Comparison of ENCODE assay signal across 24 cellular contexts in genomic region chr4:113169368-113169767, GRCh38.
A peak's percentile ranks its signal among the peaks of the same experiment; 100 is the strongest.
DNase-seq lines count a peak whose midpoint lies in the region; ATAC-seq and TF ChIP-seq lines count a peak whose summit lies in the region.
"Had no signal": no experiment of that assay in that cellular context is flagged by ENCODE, and none has a peak within 500 bp of the region (broad histone marks: within the 10 kb centered on the region; RNA-seq: fewer than 3 reads in every experiment).

No MANE protein-coding gene starts in this region.

- no peak overlapping the region for H3K4me3 ChIP-seq in NT2/D1 (ENCODE audit: insufficient read length, low read depth)
- no peak overlapping the region for H3K4me3 ChIP-seq in iPS DF 6.9 (ENCODE audit: low read length)
- H3K4me3 ChIP-seq: coronary artery, skin epidermis had no signal

- DNase-seq in ELF-1 (ENCODE audit: low read depth, low spot score), result peak; percentile 53
- DNase-seq in NT2/D1 (ENCODE audit: low read depth, low spot score), result peak; percentile 22
- peak; percentile 13 for DNase-seq in iPS DF 6.9 (ENCODE audit: low read depth, low spot score)
- peak; percentile 33 for DNase-seq in nephron progenitor cell
- DNase-seq in HPDE6-E6E7 (ENCODE audit: extremely low spot score), result no peak
- DNase-seq in foreskin melanocyte, result no peak
- DNase-seq in activated T-cell treated with anti-CD3 and anti-CD28 coated beads, Interleukin-2, amount 50 U/mL, for 24 hours, result no peak
- DNase-seq: activated CD4-positive, alpha-beta T cell treated with anti-CD3 and anti-CD28 coated beads for 36 hours; activated CD8-positive, alpha-beta memory T cell treated with anti-CD3 and anti-CD28 coated beads, Interleukin-2, amount 10 ng/mL, durations not matched to agents 7 days and 5 days; activated naive CD8-positive, alpha-beta T cell treated with anti-CD3 and anti-CD28 coated beads, Interleukin-2, amount 10 ng/mL, durations not matched to agents 7 days and 5 days; DMS153; natural killer cell; NCI-H1436 treated with DMSO at 0.1 percent for 48 hours; NCI-H524 treated with DMSO at 0.1 percent for 48 hours; SHP77; stimulated activated CD4-positive, alpha-beta T cell treated with anti-CD3 and anti-CD28 coated beads, Interleukin-2, amount 100 ng/mL, for 24 hours; stimulated activated naive CD4-positive, alpha-beta T cell; T-cell had no signal

- no peaks in the 10 kb centered on the region for H3K27me3 Mint-ChIP-seq in nephron progenitor cell (ENCODE audit: low read depth, poor library complexity)
- H3K27me3 Mint-ChIP-seq in activated T-cell treated with anti-CD3 and anti-CD28 coated beads, Interleukin-2, amount 50 U/mL, for 24 hours, result peaks cover 4% of the 10 kb centered on the region
- H3K27me3 Mint-ChIP-seq: activated naive CD8-positive, alpha-beta T cell treated with anti-CD3 and anti-CD28 coated beads, Interleukin-2, amount 10 ng/mL, durations not matched to agents 7 days and 5 days; brain had no signal

- H3K9ac ChIP-seq in NT2/D1 (ENCODE audit: insufficient read length, low read depth), result no peak overlapping the region

- ATAC-seq in HG03175 (IDR thresholded peaks at IDR 0.05; ENCODE audit: unreplicated experiment), result no peak
- ATAC-seq: activated CD4-positive, alpha-beta T cell treated with anti-CD3 and anti-CD28 coated beads for 36 hours; activated CD8-positive, alpha-beta memory T cell treated with anti-CD3 and anti-CD28 coated beads, Interleukin-2, amount 10 ng/mL, durations not matched to agents 7 days and 5 days; natural killer cell; T-cell had no signal

- H3K4me1 ChIP-seq in NT2/D1 (ENCODE audit: insufficient read depth, insufficient read length) (no peaks in the 10 kb centered on the region), iPS DF 6.9 (ENCODE audit: control insufficient read depth, insufficient read depth, low read length) (no peaks in the 10 kb centered on the region)

- H3K9me3 ChIP-seq in NT2/D1 (ENCODE audit: insufficient read depth, low read length), result no peaks in the 10 kb centered on the region
- H3K9me3 ChIP-seq in iPS DF 6.9 (ENCODE audit: control insufficient read depth, insufficient read depth, low read length), result no peaks in the 10 kb centered on the region

- H3K27ac ChIP-seq in iPS DF 6.9 (ENCODE audit: low read length), result no peak overlapping the region
- H3K27ac ChIP-seq: C4-2B, coronary artery, skin epidermis had no signal

- no peak overlapping the region for H3K4me3 Mint-ChIP-seq in nephron progenitor cell
- H3K4me3 Mint-ChIP-seq in activated T-cell treated with anti-CD3 and anti-CD28 coated beads, Interleukin-2, amount 50 U/mL, for 24 hours, result no peak overlapping the region
- H3K4me3 Mint-ChIP-seq: activated CD4-positive, alpha-beta T cell treated with anti-CD3 and anti-CD28 coated beads for 36 hours; activated CD8-positive, alpha-beta memory T cell treated with anti-CD3 and anti-CD28 coated beads, Interleukin-2, amount 10 ng/mL, durations not matched to agents 7 days and 5 days; activated naive CD8-positive, alpha-beta T cell treated with anti-CD3 and anti-CD28 coated beads, Interleukin-2, amount 10 ng/mL, durations not matched to agents 7 days and 5 days; brain; natural killer cell; T-cell had no signal

- H3K27ac Mint-ChIP-seq in nephron progenitor cell, result no peak overlapping the region
- no peak overlapping the region for H3K27ac Mint-ChIP-seq in activated T-cell treated with anti-CD3 and anti-CD28 coated beads, Interleukin-2, amount 50 U/mL, for 24 hours
- H3K27ac Mint-ChIP-seq: activated CD4-positive, alpha-beta T cell treated with anti-CD3 and anti-CD28 coated beads for 36 hours; activated CD8-positive, alpha-beta memory T cell treated with anti-CD3 and anti-CD28 coated beads, Interleukin-2, amount 10 ng/mL, durations not matched to agents 7 days and 5 days; activated naive CD8-positive, alpha-beta T cell treated with anti-CD3 and anti-CD28 coated beads, Interleukin-2, amount 10 ng/mL, durations not matched to agents 7 days and 5 days; activated T-helper 2 cell treated with anti-CD3 and anti-CD28 coated beads, Interferon-gamma antibody, Interleukin-2, Interleukin-4, amounts not matched to agents 10 μg/mL and 5 μg/mL and 100 μg/mL, durations not matched to agents 14 hours and 24 hours and 36 hours; brain; natural killer cell; T-cell had no signal

- H3K27me3 ChIP-seq in NT2/D1 (ENCODE audit: insufficient read depth, insufficient read length) (no peaks in the 10 kb centered on the region), iPS DF 6.9 (ENCODE audit: control insufficient read depth, insufficient read depth, low read length) (no peaks in the 10 kb centered on the region)

- H3K4me1 Mint-ChIP-seq in nephron progenitor cell, result peaks cover 21% of the 10 kb centered on the region
- no peaks in the 10 kb centered on the region for H3K4me1 Mint-ChIP-seq in activated T-cell treated with anti-CD3 and anti-CD28 coated beads, Interleukin-2, amount 50 U/mL, for 24 hours (ENCODE audit: low read depth)
- H3K4me1 Mint-ChIP-seq: activated CD4-positive, alpha-beta T cell treated with anti-CD3 and anti-CD28 coated beads for 36 hours; activated CD8-positive, alpha-beta memory T cell treated with anti-CD3 and anti-CD28 coated beads, Interleukin-2, amount 10 ng/mL, durations not matched to agents 7 days and 5 days; activated naive CD8-positive, alpha-beta T cell treated with anti-CD3 and anti-CD28 coated beads, Interleukin-2, amount 10 ng/mL, durations not matched to agents 7 days and 5 days; natural killer cell; T-cell had no signal

- no peaks in the 10 kb centered on the region for H3K36me3 Mint-ChIP-seq in nephron progenitor cell (ENCODE audit: low read depth)
- no peaks in the 10 kb centered on the region for H3K36me3 Mint-ChIP-seq in activated T-cell treated with anti-CD3 and anti-CD28 coated beads, Interleukin-2, amount 50 U/mL, for 24 hours (ENCODE audit: low read depth)
- H3K36me3 Mint-ChIP-seq: activated CD8-positive, alpha-beta memory T cell treated with anti-CD3 and anti-CD28 coated beads, Interleukin-2, amount 10 ng/mL, durations not matched to agents 7 days and 5 days; activated naive CD8-positive, alpha-beta T cell treated with anti-CD3 and anti-CD28 coated beads, Interleukin-2, amount 10 ng/mL, durations not matched to agents 7 days and 5 days; natural killer cell; T-cell had no signal

- no CpG with 5 or more reads among the region's 5 CpGs for WGBS in iPS DF 6.9 (ENCODE audit: insufficient coverage, insufficient read length)

- H3K9me3 Mint-ChIP-seq in nephron progenitor cell, result no peaks in the 10 kb centered on the region
- no peaks in the 10 kb centered on the region for H3K9me3 Mint-ChIP-seq in activated T-cell treated with anti-CD3 and anti-CD28 coated beads, Interleukin-2, amount 50 U/mL, for 24 hours
- H3K9me3 Mint-ChIP-seq: activated naive CD8-positive, alpha-beta T cell treated with anti-CD3 and anti-CD28 coated beads, Interleukin-2, amount 10 ng/mL, durations not matched to agents 7 days and 5 days; activated T-helper 2 cell treated with anti-CD3 and anti-CD28 coated beads, Interferon-gamma antibody, Interleukin-2, Interleukin-4, amounts not matched to agents 10 μg/mL and 5 μg/mL and 100 μg/mL, durations not matched to agents 14 hours and 24 hours and 36 hours; brain; natural killer cell; T-cell had no signal

- no peak for TF ChIP-seq CTCF in nephron progenitor cell (IDR thresholded peaks at IDR 0.05)

- no peaks in the 10 kb centered on the region for H3K36me3 ChIP-seq in NT2/D1 (ENCODE audit: insufficient read depth, insufficient read length, low read length)
- no peaks in the 10 kb centered on the region for H3K36me3 ChIP-seq in iPS DF 6.9 (ENCODE audit: control insufficient read depth, insufficient read depth, low read length)

Comparison
In these comparisons a context has a peak if more than half of its experiments do, and no peak if none do; other contexts are left out.
1. DNase-seq: peak in ELF-1 (single experiment), NT2/D1 (single experiment), iPS DF 6.9 (single experiment) and nephron progenitor cell (single experiment); none in HPDE6-E6E7 (single experiment), foreskin melanocyte (single experiment) and activated T-cell treated with anti-CD3 and anti-CD28 coated beads, Interleukin-2, amount 50 U/mL, for 24 hours (single experiment).